Comparison of ENCODE assay signal across 1 cellular context in the genomic region with DNA sequence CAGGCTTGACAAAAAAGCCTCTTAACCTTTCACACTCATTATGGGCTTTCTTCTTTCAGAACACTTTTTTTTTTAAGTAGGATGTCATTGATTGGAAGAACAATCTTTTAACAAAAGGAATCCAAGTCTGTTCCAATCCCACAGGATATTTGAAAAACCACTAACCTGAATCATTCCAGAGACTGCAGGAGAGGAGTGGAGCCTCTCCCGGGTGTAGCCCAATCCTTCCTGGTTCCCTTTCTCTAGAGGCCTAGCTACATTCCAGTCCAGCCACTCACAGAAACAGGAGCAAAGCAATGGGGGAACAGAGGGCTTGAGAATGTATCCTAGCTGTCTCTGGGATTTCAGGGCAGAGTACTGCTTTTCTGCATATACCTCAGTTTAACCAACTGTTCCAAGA.
TF ChIP-seq lines count a peak whose summit lies in the region.

No MANE protein-coding gene starts in this region.

TF ChIP-seq in endothelial cell of umbilical vein, 7 proteins besides CTCF, POLR2A, EP300 and RAD21 (continued from another document):
- TF ChIP-seq EZH2 (IDR thresholded peaks at IDR 0.05; ENCODE audit: borderline replicate concordance, low read depth, low read length, severe bottlenecking) (no peak), FOS (IDR thresholded peaks at IDR 0.05; ENCODE audit: borderline replicate concordance, insufficient read depth, low read length) (no peak), GATA2 (IDR thresholded peaks at IDR 0.05; ENCODE audit: insufficient read depth, insufficient read length, low read depth, low read length) (no peak)
